Comparison of ENCODE assay signal across 1 cellular context in the genomic region with DNA sequence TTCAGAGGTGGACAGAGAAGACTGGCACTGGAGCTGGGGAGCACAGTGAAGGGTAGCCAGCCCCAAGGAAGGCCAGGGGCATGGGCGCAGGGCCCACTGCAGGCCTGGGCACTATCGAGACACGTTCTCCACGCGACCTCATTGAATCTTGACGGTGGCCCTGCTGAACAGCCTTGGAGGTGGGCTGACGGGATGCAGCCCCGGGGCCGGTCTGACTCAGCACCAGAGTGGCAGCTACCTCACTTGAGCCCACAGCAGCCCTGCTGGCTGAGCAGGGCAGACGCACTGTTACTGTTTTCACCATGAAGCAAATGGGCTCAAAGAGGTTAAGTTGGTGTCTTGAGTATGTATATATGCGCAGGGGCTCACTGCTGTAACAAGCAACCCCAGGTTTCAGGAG.
TF ChIP-seq lines count a peak whose summit lies in the region.

No MANE protein-coding gene starts in this region.

TF ChIP-seq in HCT116, 20 proteins besides CTCF, POLR2A, EP300 and RAD21 (continued from another document):
- TF ChIP-seq, protein P1, sequence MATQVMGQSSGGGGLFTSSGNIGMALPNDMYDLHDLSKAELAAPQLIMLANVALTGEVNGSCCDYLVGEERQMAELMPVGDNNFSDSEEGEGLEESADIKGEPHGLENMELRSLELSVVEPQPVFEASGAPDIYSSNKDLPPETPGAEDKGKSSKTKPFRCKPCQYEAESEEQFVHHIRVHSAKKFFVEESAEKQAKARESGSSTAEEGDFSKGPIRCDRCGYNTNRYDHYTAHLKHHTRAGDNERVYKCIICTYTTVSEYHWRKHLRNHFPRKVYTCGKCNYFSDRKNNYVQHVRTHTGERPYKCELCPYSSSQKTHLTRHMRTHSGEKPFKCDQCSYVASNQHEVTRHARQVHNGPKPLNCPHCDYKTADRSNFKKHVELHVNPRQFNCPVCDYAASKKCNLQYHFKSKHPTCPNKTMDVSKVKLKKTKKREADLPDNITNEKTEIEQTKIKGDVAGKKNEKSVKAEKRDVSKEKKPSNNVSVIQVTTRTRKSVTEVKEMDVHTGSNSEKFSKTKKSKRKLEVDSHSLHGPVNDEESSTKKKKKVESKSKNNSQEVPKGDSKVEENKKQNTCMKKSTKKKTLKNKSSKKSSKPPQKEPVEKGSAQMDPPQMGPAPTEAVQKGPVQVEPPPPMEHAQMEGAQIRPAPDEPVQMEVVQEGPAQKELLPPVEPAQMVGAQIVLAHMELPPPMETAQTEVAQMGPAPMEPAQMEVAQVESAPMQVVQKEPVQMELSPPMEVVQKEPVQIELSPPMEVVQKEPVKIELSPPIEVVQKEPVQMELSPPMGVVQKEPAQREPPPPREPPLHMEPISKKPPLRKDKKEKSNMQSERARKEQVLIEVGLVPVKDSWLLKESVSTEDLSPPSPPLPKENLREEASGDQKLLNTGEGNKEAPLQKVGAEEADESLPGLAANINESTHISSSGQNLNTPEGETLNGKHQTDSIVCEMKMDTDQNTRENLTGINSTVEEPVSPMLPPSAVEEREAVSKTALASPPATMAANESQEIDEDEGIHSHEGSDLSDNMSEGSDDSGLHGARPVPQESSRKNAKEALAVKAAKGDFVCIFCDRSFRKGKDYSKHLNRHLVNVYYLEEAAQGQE (IDR thresholded peaks at IDR 0.05; ENCODE audit: low read depth): no peak
